In genomic region chr18:54263904-54264336, GRCh38 we compare ENCODE assay signal across 11 cellular contexts. TPM values are rescaled to one million over a fixed set of nuclear protein-coding genes. Genes with fewer than 3 reads are reported as not detected.
A peak's percentile ranks its signal among the peaks of the same experiment; 100 is the strongest.
DNase-seq lines count a peak whose midpoint lies in the region; ATAC-seq, FAIRE-seq and TF ChIP-seq lines count a peak whose summit lies in the region.
"Had no signal": no experiment of that assay in that cellular context is flagged by ENCODE, and none has a peak within 500 bp of the region (broad histone marks: within the 10 kb centered on the region; RNA-seq: fewer than 3 reads in every experiment).

No MANE protein-coding gene starts in this region.

- H3K4me1 Mint-ChIP-seq in activated T-helper 1 cell treated with anti-CD3 and anti-CD28 coated beads, Interleukin-12 subunit alpha, Interleukin-12 subunit beta, Interleukin-2, Interleukin-4 antibody, amounts not matched to agents 30 ng/mL and 10 ng/mL and 1 ng/mL, durations not matched to agents 14 hours and 24 hours and 36 hours (ENCODE audit: low read depth), result peaks cover 75% of the 10 kb centered on the region
- peaks cover 11% of the 10 kb centered on the region for H3K4me1 Mint-ChIP-seq in mesothelial cell of epicardium

- no peaks in the 10 kb centered on the region for H3K9me3 Mint-ChIP-seq in activated T-helper 1 cell treated with anti-CD3 and anti-CD28 coated beads, Interleukin-12 subunit alpha, Interleukin-12 subunit beta, Interleukin-2, Interleukin-4 antibody, amounts not matched to agents 30 ng/mL and 10 ng/mL and 1 ng/mL, durations not matched to agents 14 hours and 24 hours and 36 hours
- H3K9me3 Mint-ChIP-seq in mesothelial cell of epicardium, result no peaks in the 10 kb centered on the region

- ATAC-seq in GM19467 (IDR thresholded peaks at IDR 0.05; ENCODE audit: unreplicated experiment) (peak; percentile 71), HG03097 (IDR thresholded peaks at IDR 0.05; ENCODE audit: low FRiP score, unreplicated experiment) (peak; percentile 74), omental fat pad (ENCODE audit: low FRiP score) (no peak)

- H3K36me3 ChIP-seq in left ventricle myocardium inferior, result no peaks in the 10 kb centered on the region
- H3K36me3 ChIP-seq: thoracic aorta had no signal

- no peaks in the 10 kb centered on the region for H3K9me3 ChIP-seq in left ventricle myocardium inferior (replicated peaks)
- H3K9me3 ChIP-seq: thoracic aorta had no signal

- H3K27me3 Mint-ChIP-seq in activated T-helper 1 cell treated with anti-CD3 and anti-CD28 coated beads, Interleukin-12 subunit alpha, Interleukin-12 subunit beta, Interleukin-2, Interleukin-4 antibody, amounts not matched to agents 30 ng/mL and 10 ng/mL and 1 ng/mL, durations not matched to agents 14 hours and 24 hours and 36 hours (ENCODE audit: insufficient read depth), result no peaks in the 10 kb centered on the region
- no peaks in the 10 kb centered on the region for H3K27me3 Mint-ChIP-seq in mesothelial cell of epicardium (ENCODE audit: low read depth)

- H3K36me3 Mint-ChIP-seq in activated T-helper 1 cell treated with anti-CD3 and anti-CD28 coated beads, Interleukin-12 subunit alpha, Interleukin-12 subunit beta, Interleukin-2, Interleukin-4 antibody, amounts not matched to agents 30 ng/mL and 10 ng/mL and 1 ng/mL, durations not matched to agents 14 hours and 24 hours and 36 hours (ENCODE audit: low read depth), result peaks cover 4% of the 10 kb centered on the region
- no peaks in the 10 kb centered on the region for H3K36me3 Mint-ChIP-seq in mesothelial cell of epicardium

- TF ChIP-seq CTCF in omental fat pad (IDR thresholded peaks at IDR 0.05) (no peak), mesothelial cell of epicardium (IDR thresholded peaks at IDR 0.05; ENCODE audit: unreplicated experiment) (no peak), left ventricle myocardium inferior (IDR thresholded peaks at IDR 0.05; ENCODE audit: borderline replicate concordance) (no peak)

- H3K4me3 ChIP-seq in left ventricle myocardium inferior, result no peak overlapping the region
- H3K4me3 ChIP-seq: thoracic aorta had no signal

- DNase-seq in GM18507 (ENCODE audit: extremely low spot score, insufficient read length, low read depth) (no peak), omental fat pad (ENCODE audit: low spot score) (no peak), mesothelial cell of epicardium (ENCODE audit: low spot score in 2 of 2, unreplicated experiment in 2 of 2) (no peak), DMS53 (lab: John Stamatoyannopoulos, UW) (no peak), left ventricle myocardium inferior (no peak)
- peak; percentile 40 for DNase-seq in activated T-helper 1 cell treated with anti-CD3 and anti-CD28 coated beads, Interleukin-12 subunit alpha, Interleukin-12 subunit beta, Interleukin-2, Interleukin-4 antibody, amounts not matched to agents 30 ng/mL and 10 ng/mL and 1 ng/mL, durations not matched to agents 14 hours and 24 hours and 36 hours (ENCODE audit: low spot score)

- no peaks in the 10 kb centered on the region for H3K27me3 ChIP-seq in left ventricle myocardium inferior (ENCODE audit: low read depth)

- peak overlapping the region; percentile 71 for H3K4me3 Mint-ChIP-seq in activated T-helper 1 cell treated with anti-CD3 and anti-CD28 coated beads, Interleukin-12 subunit alpha, Interleukin-12 subunit beta, Interleukin-2, Interleukin-4 antibody, amounts not matched to agents 30 ng/mL and 10 ng/mL and 1 ng/mL, durations not matched to agents 14 hours and 24 hours and 36 hours
- H3K4me3 Mint-ChIP-seq in mesothelial cell of epicardium, result no peak overlapping the region

- intact Hi-C loops in activated T-helper 1 cell treated with anti-CD3 and anti-CD28 coated beads, Interleukin-12 subunit alpha, Interleukin-12 subunit beta, Interleukin-2, Interleukin-4 antibody, amounts not matched to agents 30 ng/mL and 10 ng/mL and 1 ng/mL, durations not matched to agents 14 hours and 24 hours and 36 hours (cut with micrococcal nuclease), result loop anchor here (1.0 to 10.0 kb wide), 7 partner anchors 21 to 1611 kb away; partner anchors contain the start of genes C18orf54 and STARD6
- intact Hi-C loops in left ventricle myocardium inferior (cut with micrococcal nuclease), result no loop called here

- H3K27ac Mint-ChIP-seq in activated T-helper 1 cell treated with anti-CD3 and anti-CD28 coated beads, Interleukin-12 subunit alpha, Interleukin-12 subunit beta, Interleukin-2, Interleukin-4 antibody, amounts not matched to agents 30 ng/mL and 10 ng/mL and 1 ng/mL, durations not matched to agents 14 hours and 24 hours and 36 hours, result peak overlapping the region; percentile 96
- no peak overlapping the region for H3K27ac Mint-ChIP-seq in mesothelial cell of epicardium

- no peaks in the 10 kb centered on the region for H3K4me1 ChIP-seq in left ventricle myocardium inferior

- no peak overlapping the region for H3K27ac ChIP-seq in left ventricle myocardium inferior (replicated peaks)
- H3K27ac ChIP-seq: thoracic aorta had no signal

- peak; percentile 98 for FAIRE-seq in GM18507 (lab: Jason Lieb, UNC)
- FAIRE-seq: colon, TTC549 had no signal

RNA-seq across cellular contexts. Expression of gene POLI, which starts 5.4 kb away (rescaled TPM):
- total RNA-seq in activated T-helper 1 cell treated with anti-CD3 and anti-CD28 coated beads, Interleukin-12 subunit alpha, Interleukin-12 subunit beta, Interleukin-2, Interleukin-4 antibody, amounts not matched to agents 30 ng/mL and 10 ng/mL and 1 ng/mL, durations not matched to agents 14 hours and 24 hours and 36 hours, result 9.6 and 10.2 TPM in 2 replicates
- total RNA-seq in omental fat pad (10 to 100 TPM; 21.5 to 41.3 (median 30.2) TPM), mesothelial cell of epicardium (36.4 to 47.8 TPM (median 43.9 TPM) in 3 replicates), left ventricle myocardium inferior (17.8 TPM)

RNA-seq across cellular contexts. Expression of gene MBD2, which starts 39.5 kb away (rescaled TPM):
- total RNA-seq in activated T-helper 1 cell treated with anti-CD3 and anti-CD28 coated beads, Interleukin-12 subunit alpha, Interleukin-12 subunit beta, Interleukin-2, Interleukin-4 antibody, amounts not matched to agents 30 ng/mL and 10 ng/mL and 1 ng/mL, durations not matched to agents 14 hours and 24 hours and 36 hours, result 223 and 242 TPM in 2 replicates
- total RNA-seq in omental fat pad (10 to 100 TPM; 33.3 to 58.6 (median 44.6) TPM), mesothelial cell of epicardium (61.5 to 66.0 TPM (median 62.6 TPM) in 3 replicates), left ventricle myocardium inferior (43.7 TPM)
